Comparison of ENCODE assay signal across 19 cellular contexts in the genomic region with DNA sequence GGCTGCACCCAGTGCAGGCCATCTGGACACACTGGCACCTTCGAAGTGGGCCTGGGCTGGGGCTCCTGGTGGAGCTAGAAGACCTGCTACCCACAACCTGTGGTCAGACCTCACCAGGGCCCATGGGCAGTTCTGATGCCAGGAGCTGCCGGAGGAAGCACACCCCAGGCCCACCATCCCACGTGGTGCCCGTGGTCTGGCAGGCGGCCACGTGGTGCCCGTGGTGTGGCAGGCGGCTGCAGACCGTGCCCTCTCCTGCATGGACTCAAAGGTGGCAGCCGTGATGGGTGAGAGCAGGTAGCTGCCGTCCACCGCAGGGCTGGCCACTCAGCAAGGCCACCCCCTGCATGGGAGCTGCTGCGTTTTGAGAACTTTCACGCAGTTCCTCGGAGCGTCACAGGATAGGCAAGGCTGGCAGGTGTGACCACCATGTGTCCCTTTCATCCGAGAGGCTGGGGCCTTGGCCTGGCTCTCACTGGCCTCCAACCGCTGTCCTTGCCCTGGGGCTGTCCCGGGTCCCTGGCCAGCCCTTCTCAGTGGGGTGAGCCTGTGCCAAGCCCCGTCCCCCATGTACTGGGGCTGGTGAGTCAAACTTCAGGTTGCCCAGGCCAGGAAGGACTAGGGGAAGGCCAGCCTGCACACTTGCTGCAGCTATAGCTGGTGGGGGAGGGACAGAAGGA. TPM values are rescaled to one million over a fixed set of nuclear protein-coding genes. Genes with fewer than 3 reads are reported as not detected.
DNase-seq lines count a peak whose midpoint lies in the region; ATAC-seq, FAIRE-seq and TF ChIP-seq lines count a peak whose summit lies in the region.
"Had no signal": no experiment of that assay in that cellular context is flagged by ENCODE, and none has a peak within 500 bp of the region (broad histone marks: within the 10 kb centered on the region; RNA-seq: fewer than 3 reads in every experiment).

No MANE protein-coding gene starts in this region.

- WGBS in heart right ventricle, 2 donors = 88% methylated on average over 20 of the region's 20 CpGs

- H3K4me3 ChIP-seq in heart right ventricle = no peak overlapping the region
- no peak overlapping the region for H3K4me3 ChIP-seq in lower lobe of right lung
- H3K4me3 ChIP-seq: BLaER1, heart left ventricle, PC-9 had no signal

- H3K36me3 Mint-ChIP-seq in activated B cell treated with CpG ODN at 0.5 μM for 24 hours (ENCODE audit: low read depth) = no peaks in the 10 kb centered on the region
- peaks cover 10% of the 10 kb centered on the region for H3K36me3 Mint-ChIP-seq in Calu3 (ENCODE audit: insufficient read depth, unreplicated experiment)
- H3K36me3 Mint-ChIP-seq: activated naive CD4-positive, alpha-beta T cell treated with anti-CD3 and anti-CD28 coated beads, Interleukin-2, amount 10 ng/mL, durations not matched to agents 7 days and 5 days had no signal

- H3K9me3 Mint-ChIP-seq in activated B cell treated with CpG ODN at 0.5 μM for 24 hours (no peaks in the 10 kb centered on the region), Calu3 (ENCODE audit: low read depth, unreplicated experiment) (no peaks in the 10 kb centered on the region)
- H3K9me3 Mint-ChIP-seq: activated naive CD4-positive, alpha-beta T cell treated with anti-CD3 and anti-CD28 coated beads, Interleukin-2, amount 10 ng/mL, durations not matched to agents 7 days and 5 days had no signal

- POLR2A ChIA-PET in activated B cell treated with CpG ODN at 0.5 μM for 24 hours (lab: Charles Lee) = interaction anchor here (0.5 to 2.6 kb wide), 8 partner anchors 12 to 175 kb away, joined by 3 to 16 read pairs (median 6); no protein-coding TSS in a partner anchor

- no peak for ATAC-seq in left ventricle myocardium superior
- ATAC-seq in heart right ventricle = no peak
- no peak for ATAC-seq in activated B cell treated with CpG ODN at 0.5 μM for 24 hours (ENCODE audit: low read depth)
- ATAC-seq in lower lobe of right lung = peak in 1 of 2 donors; percentile 5
- ATAC-seq in HG02678 (IDR thresholded peaks at IDR 0.05; ENCODE audit: unreplicated experiment) = no peak
- ATAC-seq: heart left ventricle, left colon had no signal

- no peak for TF ChIP-seq CTCF in heart right ventricle (IDR thresholded peaks at IDR 0.05)
- no peak for TF ChIP-seq CTCF in activated B cell treated with CpG ODN at 0.5 μM for 24 hours (IDR thresholded peaks at IDR 0.05)
- TF ChIP-seq CTCF in lower lobe of right lung (IDR thresholded peaks at IDR 0.05) = no peak
- no peak for TF ChIP-seq CTCF in Calu3 (IDR thresholded peaks at IDR 0.05; ENCODE audit: unreplicated experiment)

- H3K27ac Mint-ChIP-seq in activated B cell treated with CpG ODN at 0.5 μM for 24 hours = peak overlapping the region; percentile 75
- H3K27ac Mint-ChIP-seq in Calu3 (ENCODE audit: unreplicated experiment) = no peak overlapping the region
- H3K27ac Mint-ChIP-seq: activated naive CD4-positive, alpha-beta T cell treated with anti-CD3 and anti-CD28 coated beads, Interleukin-2, amount 10 ng/mL, durations not matched to agents 7 days and 5 days had no signal

- FAIRE-seq in urothelium cell line (lab: Jason Lieb, UNC) = peak; percentile 44

- H3K27me3 ChIP-seq in heart right ventricle (peaks cover 25 to 73% (median 66%) of the 10 kb centered on the region in 7 donors), lower lobe of right lung (ENCODE audit: low read depth) (peaks cover 67% of the 10 kb centered on the region)

- peaks cover 0 to 10% (median 6%) of the 10 kb centered on the region in 9 donors for H3K4me1 ChIP-seq in heart right ventricle
- peaks cover 7% of the 10 kb centered on the region for H3K4me1 ChIP-seq in lower lobe of right lung

- H3K36me3 ChIP-seq in heart right ventricle (no peaks in the 10 kb centered on the region), lower lobe of right lung (no peaks in the 10 kb centered on the region)
- H3K36me3 ChIP-seq: BLaER1, heart left ventricle had no signal

- peak; percentile 17 for DNase-seq in left ventricle myocardium superior
- no peak for DNase-seq in heart right ventricle
- no peak for DNase-seq in activated B cell treated with CpG ODN at 0.5 μM for 24 hours
- peak; percentile 44 for DNase-seq in lower lobe of right lung
- DNase-seq in urothelium cell line (ENCODE audit: low spot score) = no peak
- DNase-seq in Calu3 = no peak
- DNase-seq in ecto neural progenitor cell (ENCODE audit: low spot score) = no peak
- DNase-seq: activated naive CD4-positive, alpha-beta T cell treated with anti-CD3 and anti-CD28 coated beads, Interleukin-2, amount 10 ng/mL, durations not matched to agents 7 days and 5 days; Kasumi-1; left colon; NCI-H187; NCI-H524 had no signal

- CTCF ChIA-PET in activated B cell treated with CpG ODN at 0.5 μM for 24 hours (lab: Charles Lee) = interaction anchor here (0.7 to 1.1 kb wide), 2 partner anchors 14 to 22 kb away, joined by 3 to 4 read pairs; no protein-coding TSS in a partner anchor
- CTCF ChIA-PET in Calu3 (lab: Charles Lee) = no interaction called here

- H3K9me3 ChIP-seq in heart right ventricle (no peaks in the 10 kb centered on the region), lower lobe of right lung (no peaks in the 10 kb centered on the region)
- H3K9me3 ChIP-seq: heart left ventricle had no signal

- intact Hi-C loops in left ventricle myocardium superior (cut with micrococcal nuclease) = no loop called here
- intact Hi-C loops in heart right ventricle (cut with DNase I) = no loop called here
- intact Hi-C loops in activated B cell treated with CpG ODN at 0.5 μM for 24 hours (cut with micrococcal nuclease) = loop anchor here (5.0 to 10.0 kb wide), 4 partner anchors 34 to 188 kb away; a partner anchor contains a TSS
- intact Hi-C loops in lower lobe of right lung (cut with DNase I) = no loop called here
- intact Hi-C loops in Calu3 (cut with micrococcal nuclease; ENCODE audit: unreplicated experiment) = no loop called here

- H3K4me1 Mint-ChIP-seq in activated B cell treated with CpG ODN at 0.5 μM for 24 hours (peaks cover 52% of the 10 kb centered on the region), Calu3 (ENCODE audit: low read depth, unreplicated experiment) (peaks cover 17% of the 10 kb centered on the region)

- H3K4me3 Mint-ChIP-seq in activated B cell treated with CpG ODN at 0.5 μM for 24 hours (no peak overlapping the region), Calu3 (ENCODE audit: low read depth, unreplicated experiment) (no peak overlapping the region)
- H3K4me3 Mint-ChIP-seq: activated naive CD4-positive, alpha-beta T cell treated with anti-CD3 and anti-CD28 coated beads, Interleukin-2, amount 10 ng/mL, durations not matched to agents 7 days and 5 days had no signal

- H3K27me3 Mint-ChIP-seq in activated B cell treated with CpG ODN at 0.5 μM for 24 hours = no peaks in the 10 kb centered on the region
- peaks cover 24% of the 10 kb centered on the region for H3K27me3 Mint-ChIP-seq in Calu3 (ENCODE audit: unreplicated experiment)

- H3K27ac ChIP-seq in heart right ventricle = peak overlapping the region in 1 of 10 donors; percentile 56
- H3K27ac ChIP-seq in lower lobe of right lung = no peak overlapping the region
- H3K27ac ChIP-seq: BLaER1, PC-9 had no signal

- no TSS peak for BruUV-seq in Calu3 (replicated peaks; lab: Mats Ljungman, UMichigan)

RNA-seq across cellular contexts. Expression of a gene that starts 3.9 kb away (rescaled TPM):
- total RNA-seq in left ventricle myocardium superior = not detected
- under 1 TPM in 1 of 10 donors, not detected in 9; 0.11 TPM for total RNA-seq in heart right ventricle
- polyA plus RNA-seq in heart right ventricle = not detected
- 0.15 and 0.31 TPM in 2 replicates for total RNA-seq in activated B cell treated with CpG ODN at 0.5 μM for 24 hours
- total RNA-seq in lower lobe of right lung = 0.09 TPM
- not detected in 2 replicates for total RNA-seq in Calu3 (2022)
- total RNA-seq: heart left ventricle; PC-9; T-helper 1 cell treated with Interleukin-12 subunit alpha and Interleukin-12 subunit beta and Interleukin-4 antibody, amounts not matched to agents 30 ng/mL and 1 ng/mL, for 36 hours; urinary bladder had no signal
- polyA plus RNA-seq: esophagus, heart left ventricle had no signal

RNA-seq across cellular contexts. Expression of a gene that starts 41.6 kb away (rescaled TPM):
- total RNA-seq in left ventricle myocardium superior (not detected), heart right ventricle (not detected), activated B cell treated with CpG ODN at 0.5 μM for 24 hours (not detected in 2 replicates), lower lobe of right lung (not detected), Calu3 (2022) (not detected in 2 replicates)
- polyA plus RNA-seq in heart right ventricle = not detected
- total RNA-seq: heart left ventricle; left colon; PC-9; T-helper 1 cell treated with Interleukin-12 subunit alpha and Interleukin-12 subunit beta and Interleukin-4 antibody, amounts not matched to agents 30 ng/mL and 1 ng/mL, for 36 hours; urinary bladder had no signal
- polyA plus RNA-seq: esophagus, heart left ventricle, urinary bladder had no signal

RNA-seq across cellular contexts. Expression of a gene that starts 55.9 kb away (rescaled TPM):
- total RNA-seq in left ventricle myocardium superior = 65.1 TPM
- 10 to 100 TPM; 27.4 to 81.6 (median 41.6) TPM for total RNA-seq in heart right ventricle
- 10 to 100 TPM; 43.9 to 62.0 TPM for polyA plus RNA-seq in heart right ventricle
- 79.8 and 91.7 TPM in 2 replicates for total RNA-seq in activated B cell treated with CpG ODN at 0.5 μM for 24 hours
- 94.7 TPM for total RNA-seq in lower lobe of right lung
- 86.3 and 97.3 TPM in 2 replicates for total RNA-seq in Calu3 (2022)

Comparison
In these comparisons a context has a peak if more than half of its experiments do, and no peak if none do; other contexts are left out.
1. DNase-seq: peak in left ventricle myocardium superior (single experiment) and lower lobe of right lung (single experiment); none in heart right ventricle (0 of 2), activated B cell treated with CpG ODN at 0.5 μM for 24 hours (single experiment), urothelium cell line (single experiment), Calu3 (single experiment) and ecto neural progenitor cell (single experiment).